Comparison of ENCODE assay signal across 8 cellular contexts in the genomic region with DNA sequence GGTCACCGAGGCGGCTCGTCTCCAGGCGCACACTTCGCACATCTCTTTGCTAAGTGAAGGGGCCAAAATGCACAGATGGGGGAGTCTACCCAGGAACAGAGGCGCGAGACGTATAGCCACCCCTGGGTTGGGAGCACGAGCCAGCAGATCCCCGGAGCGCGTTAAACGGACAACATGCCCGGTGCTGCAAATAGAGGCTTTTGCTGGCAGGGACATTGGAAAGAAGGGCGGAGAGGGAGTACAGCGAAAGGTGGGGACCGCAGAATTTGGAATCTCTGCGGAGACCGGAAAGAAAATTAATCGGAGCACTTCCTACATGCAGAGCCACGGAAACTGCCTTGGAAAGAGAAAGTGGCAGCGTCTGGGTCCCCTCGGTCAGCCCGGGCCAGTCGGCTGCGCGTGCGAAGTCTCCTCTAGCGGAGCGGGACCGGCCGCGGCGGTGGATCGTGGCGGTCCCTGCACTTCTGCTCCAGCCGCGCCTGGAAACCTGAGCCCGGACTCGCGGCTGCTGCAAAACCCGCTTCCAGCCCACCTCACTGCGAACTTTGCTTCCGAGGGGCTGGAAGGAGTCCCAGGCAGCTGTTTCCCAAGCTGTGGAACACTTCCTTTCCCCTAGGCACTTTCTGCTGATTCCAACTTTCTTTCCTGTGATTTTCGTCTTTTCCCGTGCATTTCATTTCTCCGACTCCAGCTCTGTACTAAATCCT. TPM values are rescaled to one million over a fixed set of nuclear protein-coding genes. Genes with fewer than 3 reads are reported as not detected.
DNase-seq lines count a peak whose midpoint lies in the region; ATAC-seq and TF ChIP-seq lines count a peak whose summit lies in the region.

No MANE protein-coding gene starts in this region.

- H3K36me3 ChIP-seq in fibroblast of lung (ENCODE audit: control insufficient read depth, insufficient read depth, low read length), result no peaks in the 10 kb centered on the region
- no peaks in the 10 kb centered on the region for H3K36me3 ChIP-seq in muscle layer of duodenum (ENCODE audit: control insufficient read depth in 1 of 2, insufficient read depth in 2 of 2, low read length in 2 of 2)
- H3K36me3 ChIP-seq in thymus (ENCODE audit: control insufficient read depth, insufficient read depth), result no peaks in the 10 kb centered on the region

- H3K4me2 ChIP-seq in fibroblast of lung (ENCODE audit: extremely low read depth, insufficient read depth, low read length), result peak overlapping the region; percentile 82

- ATAC-seq in activated CD8-positive, alpha-beta memory T cell treated with anti-CD3 and anti-CD28 coated beads, Interleukin-2, amount 10 ng/mL, durations not matched to agents 7 days and 5 days, result peak; percentile 18
- peak; percentile 30 for ATAC-seq in HG02623 (IDR thresholded peaks at IDR 0.05; ENCODE audit: unreplicated experiment)
- ATAC-seq in activated CD8-positive, alpha-beta T cell treated with anti-CD3 and anti-CD28 coated beads, Interleukin-2, amount 10 ng/mL, durations not matched to agents 7 days and 5 days, result peak; percentile 37

- peaks cover 21% of the 10 kb centered on the region for H3K27me3 Mint-ChIP-seq in activated CD8-positive, alpha-beta memory T cell treated with anti-CD3 and anti-CD28 coated beads, Interleukin-2, amount 10 ng/mL, durations not matched to agents 7 days and 5 days
- peaks cover 17% of the 10 kb centered on the region for H3K27me3 Mint-ChIP-seq in activated CD8-positive, alpha-beta T cell treated with anti-CD3 and anti-CD28 coated beads, Interleukin-2, amount 10 ng/mL, durations not matched to agents 7 days and 5 days (ENCODE audit: low read depth)

- H3K27me3 ChIP-seq in fibroblast of lung (ENCODE audit: control insufficient read depth, insufficient read depth, low read length) (no peaks in the 10 kb centered on the region), muscle layer of duodenum (ENCODE audit: low read depth, low read length) (no peaks in the 10 kb centered on the region), thymus (ENCODE audit: control insufficient read depth, insufficient read depth) (no peaks in the 10 kb centered on the region)

- CTCF ChIA-PET in activated CD8-positive, alpha-beta memory T cell treated with anti-CD3 and anti-CD28 coated beads, Interleukin-2, amount 10 ng/mL, durations not matched to agents 7 days and 5 days (lab: Charles Lee), result no interaction called here
- CTCF ChIA-PET in activated CD8-positive, alpha-beta T cell treated with anti-CD3 and anti-CD28 coated beads, Interleukin-2, amount 10 ng/mL, durations not matched to agents 7 days and 5 days (lab: Charles Lee), result no interaction called here

- under 1% methylated on average over 47 of the region's 47 CpGs for WGBS in thymus

- no peaks in the 10 kb centered on the region for H3K36me3 Mint-ChIP-seq in activated CD8-positive, alpha-beta memory T cell treated with anti-CD3 and anti-CD28 coated beads, Interleukin-2, amount 10 ng/mL, durations not matched to agents 7 days and 5 days
- H3K36me3 Mint-ChIP-seq in activated CD8-positive, alpha-beta T cell treated with anti-CD3 and anti-CD28 coated beads, Interleukin-2, amount 10 ng/mL, durations not matched to agents 7 days and 5 days (ENCODE audit: low read depth), result no peaks in the 10 kb centered on the region

- H3K27ac ChIP-seq in fibroblast of lung (ENCODE audit: insufficient read depth, low read length) (no peak overlapping the region), muscle layer of duodenum (ENCODE audit: low read length) (peak overlapping the region; percentile 71), thymus (ENCODE audit: low read depth) (peak overlapping the region; percentile 15)

- H3K9ac ChIP-seq in fibroblast of lung (ENCODE audit: insufficient read depth, low read length), result peak overlapping the region; percentile 36

- POLR2A ChIA-PET in activated CD8-positive, alpha-beta T cell treated with anti-CD3 and anti-CD28 coated beads, Interleukin-2, amount 10 ng/mL, durations not matched to agents 7 days and 5 days (lab: Charles Lee), result no interaction called here

- H3K9me3 ChIP-seq in fibroblast of lung (ENCODE audit: control insufficient read depth, insufficient read depth, low read depth, low read length) (no peaks in the 10 kb centered on the region), muscle layer of duodenum (ENCODE audit: control insufficient read depth in 1 of 2, low read length in 2 of 2) (no peaks in the 10 kb centered on the region), thymus (ENCODE audit: control insufficient read depth) (no peaks in the 10 kb centered on the region)

- H3K4me1 Mint-ChIP-seq in activated CD8-positive, alpha-beta memory T cell treated with anti-CD3 and anti-CD28 coated beads, Interleukin-2, amount 10 ng/mL, durations not matched to agents 7 days and 5 days, result peaks cover 7% of the 10 kb centered on the region
- H3K4me1 Mint-ChIP-seq in activated CD8-positive, alpha-beta T cell treated with anti-CD3 and anti-CD28 coated beads, Interleukin-2, amount 10 ng/mL, durations not matched to agents 7 days and 5 days (ENCODE audit: low read depth), result peaks cover 8% of the 10 kb centered on the region

- H3K27ac Mint-ChIP-seq in activated CD8-positive, alpha-beta memory T cell treated with anti-CD3 and anti-CD28 coated beads, Interleukin-2, amount 10 ng/mL, durations not matched to agents 7 days and 5 days, result peak overlapping the region; percentile 49
- H3K27ac Mint-ChIP-seq in activated CD8-positive, alpha-beta T cell treated with anti-CD3 and anti-CD28 coated beads, Interleukin-2, amount 10 ng/mL, durations not matched to agents 7 days and 5 days, result no peak overlapping the region

- peak overlapping the region; percentile 72 to 87 (median 84) for H3K4me3 ChIP-seq in fibroblast of lung (replicated peaks in 1 of 4; ENCODE audit: control extremely low read depth in 1 of 4, insufficient read depth in 1 of 4, low read depth in 3 of 4, low read length in 4 of 4)
- peak overlapping the region; percentile 89 to 90 for H3K4me3 ChIP-seq in muscle layer of duodenum (ENCODE audit: low read depth in 1 of 2, low read length in 2 of 2)
- peak overlapping the region; percentile 68 for H3K4me3 ChIP-seq in thymus (ENCODE audit: low read length)

- no peaks in the 10 kb centered on the region for H3K4me1 ChIP-seq in fibroblast of lung (ENCODE audit: control insufficient read depth, extremely low read depth, insufficient read depth, low read length)
- peaks cover 0 to 4% of the 10 kb centered on the region in 2 donors for H3K4me1 ChIP-seq in muscle layer of duodenum (ENCODE audit: control insufficient read depth in 1 of 2, insufficient read depth in 2 of 2, low read length in 2 of 2)
- H3K4me1 ChIP-seq in thymus (ENCODE audit: control insufficient read depth, insufficient read depth, low read length), result peaks cover 5% of the 10 kb centered on the region

- H3K79me2 ChIP-seq in fibroblast of lung (ENCODE audit: control insufficient read depth, insufficient read depth, low read length), result no peaks in the 10 kb centered on the region

- H4K20me1 ChIP-seq in fibroblast of lung (ENCODE audit: control insufficient read depth, extremely low read depth, insufficient read depth, low read length), result no peaks in the 10 kb centered on the region

- peak overlapping the region; percentile 95 for H2AFZ ChIP-seq in fibroblast of lung (ENCODE audit: low read length)

- DNase-seq in activated CD8-positive, alpha-beta memory T cell treated with anti-CD3 and anti-CD28 coated beads, Interleukin-2, amount 10 ng/mL, durations not matched to agents 7 days and 5 days, result peak; percentile 48
- no peak for DNase-seq in activated CD8-positive, alpha-beta memory T cell treated with anti-CD3 and anti-CD28 coated beads for 24 hours
- DNase-seq in NCI-H128 (lab: John Stamatoyannopoulos, UW; ENCODE audit: unreplicated experiment), result peak; percentile 51
- DNase-seq in activated CD8-positive, alpha-beta T cell treated with anti-CD3 and anti-CD28 coated beads, Interleukin-2, amount 10 ng/mL, durations not matched to agents 7 days and 5 days, result peak; percentile 39
- peak; percentile 75 to 77 for DNase-seq in fibroblast of lung (ENCODE audit: low read depth in 2 of 2)

- no peak overlapping the region for H3K4me3 Mint-ChIP-seq in activated CD8-positive, alpha-beta memory T cell treated with anti-CD3 and anti-CD28 coated beads, Interleukin-2, amount 10 ng/mL, durations not matched to agents 7 days and 5 days
- H3K4me3 Mint-ChIP-seq in activated CD8-positive, alpha-beta T cell treated with anti-CD3 and anti-CD28 coated beads, Interleukin-2, amount 10 ng/mL, durations not matched to agents 7 days and 5 days, result no peak overlapping the region

- no peak for TF ChIP-seq CTCF in fibroblast of lung (conservative IDR thresholded peaks at IDR 0.05 in 1 of 2, IDR thresholded peaks at IDR 0.05 in 1 of 2; ENCODE audit: low read depth in 1 of 2, low read length in 2 of 2)

- H3K9me3 Mint-ChIP-seq in activated CD8-positive, alpha-beta memory T cell treated with anti-CD3 and anti-CD28 coated beads, Interleukin-2, amount 10 ng/mL, durations not matched to agents 7 days and 5 days (ENCODE audit: low read depth), result no peaks in the 10 kb centered on the region
- H3K9me3 Mint-ChIP-seq in activated CD8-positive, alpha-beta T cell treated with anti-CD3 and anti-CD28 coated beads, Interleukin-2, amount 10 ng/mL, durations not matched to agents 7 days and 5 days (ENCODE audit: insufficient read depth), result no peaks in the 10 kb centered on the region

RNA-seq across cellular contexts. Expression of a gene that starts 0.8 kb away (rescaled TPM):
- under 1 TPM; 0.14 to 0.15 TPM for total RNA-seq in activated CD8-positive, alpha-beta memory T cell treated with anti-CD3 and anti-CD28 coated beads, Interleukin-2, amount 10 ng/mL, durations not matched to agents 7 days and 5 days
- total RNA-seq in activated CD8-positive, alpha-beta T cell treated with anti-CD3 and anti-CD28 coated beads, Interleukin-2, amount 10 ng/mL, durations not matched to agents 7 days and 5 days, result under 1 TPM; 0.08 to 0.13 TPM
- total RNA-seq in fibroblast of lung, result 0.26 and 0.50 TPM in 2 replicates
- polyA plus RNA-seq in fibroblast of lung, result 0.67 and 2.0 TPM in 2 replicates
- 0.34 and 0.81 TPM in 2 replicates for polyA plus RNA-seq in fibroblast of lung (2012)
- 0.20 and 1.6 TPM in 2 replicates for polyA minus RNA-seq in fibroblast of lung (ENCODE audit: low replicate concordance)
- 0.82 TPM for polyA plus RNA-seq in thymus
